18 cellular contexts compared by ENCODE assay signal in the genomic region with DNA sequence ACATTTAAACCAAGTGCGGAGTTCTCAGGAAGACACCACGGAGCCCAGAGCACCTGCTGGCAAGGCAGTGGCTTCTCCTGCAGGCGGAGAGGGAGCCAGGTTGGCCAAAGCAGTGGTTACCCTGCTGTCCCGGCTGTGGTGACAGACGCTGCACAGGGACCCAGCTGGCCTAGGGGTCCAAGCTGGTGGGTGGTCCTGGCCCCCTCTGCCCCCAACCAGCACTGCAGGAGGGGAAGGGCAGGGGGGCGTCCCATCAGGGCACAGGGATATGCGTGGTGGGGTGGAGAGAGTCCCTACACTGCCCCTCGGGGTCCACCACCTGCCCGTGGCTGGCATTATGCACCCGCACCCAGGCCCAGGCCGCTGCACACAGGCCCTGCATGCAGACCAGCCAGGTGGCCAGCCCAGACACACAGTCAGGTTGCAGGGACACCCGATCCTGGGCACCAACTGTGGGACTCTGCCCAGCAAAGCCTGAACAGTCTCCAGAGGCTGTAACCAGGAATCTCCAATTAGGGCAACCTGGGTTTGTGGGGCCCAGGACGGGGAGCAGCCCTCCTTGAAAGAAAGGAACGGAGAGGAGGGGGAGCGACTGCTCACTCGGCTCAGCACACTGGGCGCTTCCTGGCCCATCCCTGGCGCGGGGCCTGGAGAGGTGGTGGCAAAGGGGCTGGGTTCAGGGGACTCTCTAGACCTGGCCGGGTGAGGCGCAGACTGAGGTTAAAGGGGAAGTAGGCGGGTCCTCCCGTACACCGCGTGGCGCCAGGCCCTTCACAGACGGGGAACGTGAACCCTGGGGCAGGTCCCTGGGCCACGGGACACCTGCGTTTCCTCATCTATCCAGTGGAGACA. TPM values are rescaled to one million over a fixed set of nuclear protein-coding genes. Genes with fewer than 3 reads are reported as not detected.
DNase-seq lines count a peak whose midpoint lies in the region; ATAC-seq and TF ChIP-seq lines count a peak whose summit lies in the region.
"Had no signal": no experiment of that assay in that cellular context is flagged by ENCODE, and none has a peak within 500 bp of the region (broad histone marks: within the 10 kb centered on the region; RNA-seq: fewer than 3 reads in every experiment).

No MANE protein-coding gene starts in this region.

- H3K4me3 ChIP-seq in right cardiac atrium (ENCODE audit: low read length) = no peak overlapping the region
- H3K4me3 ChIP-seq in right lobe of liver = no peak overlapping the region
- no peak overlapping the region for H3K4me3 ChIP-seq in thymus (ENCODE audit: low read length)

- H3K4me1 ChIP-seq in right cardiac atrium (ENCODE audit: control insufficient read depth, insufficient read depth, low read length) = peaks cover 11% of the 10 kb centered on the region
- H3K4me1 ChIP-seq in right lobe of liver = peaks cover 0 to 10% (median 0%) of the 10 kb centered on the region in 4 donors
- peaks cover under 1% of the 10 kb centered on the region for H3K4me1 ChIP-seq in thymus (ENCODE audit: control insufficient read depth, insufficient read depth, low read length)

- H3K27ac ChIP-seq in right cardiac atrium (ENCODE audit: low read length) (no peak overlapping the region), RWPE1 (peak overlapping the region; percentile 99), right lobe of liver (no peak overlapping the region), thymus (ENCODE audit: low read depth) (peak overlapping the region; percentile 5)
- H3K27ac ChIP-seq: foreskin keratinocyte had no signal

- POLR2A ChIA-PET in RWPE1 (lab: Yijun Ruan, JAX; ENCODE audit: low non-redundant PET) = no interaction called here

- 89% methylated on average over 30 of the region's 30 CpGs for WGBS in right cardiac atrium
- 71% methylated on average over 17 of the region's 30 CpGs for WGBS in right lobe of liver (ENCODE audit: insufficient coverage, low coverage, low lambda C conversion rate, missing lambda C conversion rate)
- WGBS in thymus = 91% methylated on average over 30 of the region's 30 CpGs

- DNase-seq in Right ventricle myocardium superior (peak; percentile 51), right cardiac atrium (no peak), RWPE1 (ENCODE audit: low spot score) (no peak), right lobe of liver (peak in 2 of 3 donors; percentile 48 to 62)
- DNase-seq in activated CD4-positive, alpha-beta T cell treated with anti-CD3 and anti-CD28 coated beads, Interleukin-2, amount 50 U/mL, for 4 hours = no peak
- DNase-seq in activated CD4-positive, alpha-beta T cell treated with anti-CD3 and anti-CD28 coated beads for 4 hours = no peak
- DNase-seq: activated CD4-positive, alpha-beta T cell treated with anti-CD3 and anti-CD28 coated beads, Interleukin-2, amount 50 U/mL, for 48 hours; activated naive CD8-positive, alpha-beta T cell treated with anti-CD3 and anti-CD28 coated beads, Interleukin-2, amount 50 U/mL, for 24 hours; activated T-cell treated with anti-CD3 and anti-CD28 coated beads, Interleukin-2, amount 50 U/mL, for 48 hours; foreskin keratinocyte; KG1; NCI-H1436; NCI-H226; nucleus accumbens; SK-N-SH; stimulated activated naive CD4-positive, alpha-beta T cell treated with Interleukin-2 at 50 U/mL for 16 hours had no signal

- no peak for ATAC-seq in Right ventricle myocardium superior (ENCODE audit: poor library complexity)
- ATAC-seq in right cardiac atrium = no peak
- ATAC-seq in right lobe of liver = no peak
- ATAC-seq in GM18520 (IDR thresholded peaks at IDR 0.05; ENCODE audit: unreplicated experiment) = no peak
- ATAC-seq: activated naive CD8-positive, alpha-beta T cell treated with anti-CD3 and anti-CD28 coated beads, Interleukin-2, amount 50 U/mL, for 24 hours; foreskin keratinocyte had no signal

- TF ChIP-seq CTCF in RWPE1 (conservative IDR thresholded peaks at IDR 0.05; ENCODE audit: low read depth) (no peak), right lobe of liver (IDR thresholded peaks at IDR 0.05) (no peak)

- no peaks in the 10 kb centered on the region for H3K9me3 ChIP-seq in right cardiac atrium (ENCODE audit: control insufficient read depth, low read length)
- H3K9me3 ChIP-seq in right lobe of liver = no peaks in the 10 kb centered on the region
- no peaks in the 10 kb centered on the region for H3K9me3 ChIP-seq in thymus (ENCODE audit: control insufficient read depth)
- H3K9me3 ChIP-seq: SK-N-SH had no signal

- H3K36me3 ChIP-seq in right lobe of liver (peaks cover 0 to 4% (median 2%) of the 10 kb centered on the region in 4 donors), thymus (ENCODE audit: control insufficient read depth, insufficient read depth) (no peaks in the 10 kb centered on the region)

- no peak for TF ChIP-seq POLR2A in right lobe of liver (IDR thresholded peaks at IDR 0.05)

- H3K27me3 ChIP-seq in right cardiac atrium (ENCODE audit: control insufficient read depth, insufficient read depth) (no peaks in the 10 kb centered on the region), right lobe of liver (no peaks in the 10 kb centered on the region), thymus (ENCODE audit: control insufficient read depth, insufficient read depth) (peaks cover 42% of the 10 kb centered on the region)
- H3K27me3 ChIP-seq: foreskin keratinocyte had no signal

- intact Hi-C loops in Right ventricle myocardium superior (cut with DNase I) = no loop called here
- intact Hi-C loops in right cardiac atrium (cut with DNase I) = loop anchor here in 1 of 4 donors (10.0 kb wide), 1 partner anchor 1196 kb away; a partner anchor contains a TSS
- intact Hi-C loops in right lobe of liver (cut with DNase I) = no loop called here

- CTCF ChIA-PET in RWPE1 (lab: Yijun Ruan, JAX) = interaction anchor here (0.7 to 1.0 kb wide), 2 partner anchors 53 to 81 kb away, joined by 3 read pairs; no protein-coding TSS in a partner anchor

RNA-seq across cellular contexts. Expression of a gene that starts 46.3 kb away (rescaled TPM):
- total RNA-seq in Right ventricle myocardium superior = 30.8 TPM
- 10 to 100 TPM; 31.4 to 45.3 (median 37.8) TPM for total RNA-seq in right cardiac atrium
- polyA plus RNA-seq in right cardiac atrium = 19.4 TPM
- total RNA-seq in right lobe of liver = 10 to 100 TPM; 10.9 to 25.8 (median 13.8) TPM
- 4.4 TPM for polyA plus RNA-seq in thymus

Comparison
In these comparisons a context has a peak if more than half of its experiments do, and no peak if none do; other contexts are left out.
1. DNase-seq: peak in Right ventricle myocardium superior (single experiment) and right lobe of liver (2 of 3); none in right cardiac atrium (0 of 3), RWPE1 (single experiment), activated CD4-positive, alpha-beta T cell treated with anti-CD3 and anti-CD28 coated beads, Interleukin-2, amount 50 U/mL, for 4 hours (0 of 2) and activated CD4-positive, alpha-beta T cell treated with anti-CD3 and anti-CD28 coated beads for 4 hours (0 of 2).
2. H3K27ac ChIP-seq: peak in RWPE1 (single experiment) and thymus (single experiment); none in right cardiac atrium (single experiment) and right lobe of liver (0 of 3).